In genomic region chr11:85903406-85903805, GRCh38 we compare ENCODE assay signal across 38 cellular contexts. TPM values are rescaled to one million over a fixed set of nuclear protein-coding genes. Genes with fewer than 3 reads are reported as not detected.
"Had no signal": no experiment of that assay in that cellular context is flagged by ENCODE, and none has a peak within 500 bp of the region (broad histone marks: within the 10 kb centered on the region; RNA-seq: fewer than 3 reads in every experiment).

No MANE protein-coding gene starts in this region.

- H3K4me3 ChIP-seq: PC-9 had no signal

- H3K4me1 Mint-ChIP-seq: activated CD4-positive, alpha-beta T cell treated with anti-CD3 and anti-CD28 coated beads, Interleukin-2, amount 10 ng/mL, durations not matched to agents 24 days and 14 days; activated T-helper 17 cell treated with anti-CD3 and anti-CD28 coated beads, Interleukin-2, amount 50 U/mL, for 72 hours had no signal

- H3K9me3 Mint-ChIP-seq: activated CD4-positive, alpha-beta T cell treated with anti-CD3 and anti-CD28 coated beads, Interleukin-2, amount 10 ng/mL, durations not matched to agents 24 days and 14 days; activated CD8-positive, alpha-beta T cell treated with anti-CD3 and anti-CD28 coated beads for 36 hours; activated naive CD4-positive, alpha-beta T cell treated with anti-CD3 and anti-CD28 coated beads, Interleukin-2, amount 50 U/mL, for 72 hours; activated T-cell treated with anti-CD3 and anti-CD28 coated beads, Interleukin-2, amount 50 U/mL, for 72 hours; activated T-helper 17 cell treated with anti-CD3 and anti-CD28 coated beads, Interleukin-2, amount 50 U/mL, for 72 hours had no signal

- H3K4me3 Mint-ChIP-seq: activated CD4-positive, alpha-beta T cell treated with anti-CD3 and anti-CD28 coated beads, Interleukin-2, amount 10 ng/mL, durations not matched to agents 24 days and 14 days; activated CD8-positive, alpha-beta T cell treated with anti-CD3 and anti-CD28 coated beads for 36 hours; activated T-cell treated with anti-CD3 and anti-CD28 coated beads, Interleukin-2, amount 50 U/mL, for 72 hours; activated T-helper 17 cell treated with anti-CD3 and anti-CD28 coated beads, Interleukin-2, amount 50 U/mL, for 72 hours had no signal

- ATAC-seq: activated CD8-positive, alpha-beta T cell treated with anti-CD3 and anti-CD28 coated beads for 36 hours; activated naive CD4-positive, alpha-beta T cell treated with anti-CD3 and anti-CD28 coated beads, Interleukin-2, amount 50 U/mL, for 72 hours; activated T-cell treated with anti-CD3 and anti-CD28 coated beads, Interleukin-2, amount 50 U/mL, for 72 hours; activated T-helper 17 cell treated with anti-CD3 and anti-CD28 coated beads, Interleukin-2, amount 50 U/mL, for 72 hours; Right ventricle myocardium inferior; SK-N-SH treated with all-trans-retinoic acid at 6 μM for 48 hours had no signal

- H3K36me3 ChIP-seq: brain microvascular endothelial cell, WERI-Rb-1 had no signal

- DNase-seq: activated CD4-positive, alpha-beta T cell treated with anti-CD3 and anti-CD28 coated beads for 1 hour; activated CD4-positive, alpha-beta T cell treated with anti-CD3 and anti-CD28 coated beads, Interleukin-2, amount 10 ng/mL, durations not matched to agents 24 days and 14 days; activated CD4-positive, alpha-beta T cell treated with anti-CD3 and anti-CD28 coated beads, Interleukin-2, amount 50 U/mL, for 4 hours; activated CD4-positive, CD25-positive, alpha-beta regulatory T cell; activated CD8-positive, alpha-beta T cell treated with anti-CD3 and anti-CD28 coated beads for 36 hours; activated effector memory CD4-positive, alpha-beta T cell treated with anti-CD3 and anti-CD28 coated beads, Interleukin-2, amount 50 U/mL, for 16 hours; activated naive CD4-positive, alpha-beta T cell treated with Interleukin-2 at 50 U/mL for 16 hours; activated T-cell treated with anti-CD3 and anti-CD28 coated beads, Interleukin-2, amount 50 U/mL, for 1 hour; activated T-cell treated with anti-CD3 and anti-CD28 coated beads, Interleukin-2, amount 50 U/mL, for 72 hours; amniotic stem cell; aorta; brain microvascular endothelial cell; central memory CD4-positive, alpha-beta T cell; KG1; MM.1S; NCI-H1092; NCI-H1436 treated with DMSO at 0.1 percent for 48 hours; NCI-H1694 treated with DMSO at 0.1 percent for 48 hours; NCI-H2029; NCI-H345; NCI-H524 treated with DMSO at 0.1 percent for 48 hours; PC-9; SIG-M5; SW 1271; T-helper 1 cell; T-helper 2 cell; T-helper 9 cell; WERI-Rb-1 had no signal

- H3K27me3 Mint-ChIP-seq: activated CD8-positive, alpha-beta T cell treated with anti-CD3 and anti-CD28 coated beads for 36 hours; activated T-helper 17 cell treated with anti-CD3 and anti-CD28 coated beads, Interleukin-2, amount 50 U/mL, for 72 hours had no signal

- H3K27me3 ChIP-seq: brain microvascular endothelial cell had no signal

- H3K36me3 Mint-ChIP-seq: activated naive CD4-positive, alpha-beta T cell treated with anti-CD3 and anti-CD28 coated beads, Interleukin-2, amount 50 U/mL, for 72 hours had no signal

- H3K27ac Mint-ChIP-seq: activated CD4-positive, alpha-beta T cell treated with anti-CD3 and anti-CD28 coated beads, Interleukin-2, amount 10 ng/mL, durations not matched to agents 24 days and 14 days; activated CD8-positive, alpha-beta T cell treated with anti-CD3 and anti-CD28 coated beads for 36 hours; activated naive CD4-positive, alpha-beta T cell treated with anti-CD3 and anti-CD28 coated beads, Interleukin-2, amount 50 U/mL, for 72 hours; activated T-cell treated with anti-CD3 and anti-CD28 coated beads, Interleukin-2, amount 50 U/mL, for 72 hours; activated T-helper 17 cell treated with anti-CD3 and anti-CD28 coated beads, Interleukin-2, amount 50 U/mL, for 72 hours had no signal

- H3K27ac ChIP-seq: brain microvascular endothelial cell, PC-9, RWPE1, WERI-Rb-1 had no signal

RNA-seq across cellular contexts. Expression of gene CCDC83, which starts 48.2 kb away (rescaled TPM):
- total RNA-seq: activated CD4-positive, alpha-beta T cell treated with anti-CD3 and anti-CD28 coated beads, Interleukin-2, amount 10 ng/mL, durations not matched to agents 24 days and 14 days; activated CD8-positive, alpha-beta memory T cell treated with anti-CD3 and anti-CD28 coated beads for 36 hours; activated CD8-positive, alpha-beta T cell treated with anti-CD3 and anti-CD28 coated beads for 36 hours; activated T-cell treated with anti-CD3 and anti-CD28 coated beads, Interleukin-2, amount 50 U/mL, for 72 hours; activated T-helper 17 cell treated with anti-CD3 and anti-CD28 coated beads, Interleukin-2, amount 50 U/mL, for 72 hours; aorta; cerebellum; NCI-H460; OCI-LY7; PC-9; Right ventricle myocardium inferior; SK-MEL-5 had no signal
